15 cellular contexts compared by ENCODE assay signal in genomic region chr11:46895821-46896220, GRCh38. TPM values are rescaled to one million over a fixed set of nuclear protein-coding genes. Genes with fewer than 3 reads are reported as not detected.
DNase-seq lines count a peak whose midpoint lies in the region; TF ChIP-seq lines count a peak whose summit lies in the region.
"Had no signal": no experiment of that assay in that cellular context is flagged by ENCODE, and none has a peak within 500 bp of the region (broad histone marks: within the 10 kb centered on the region; RNA-seq: fewer than 3 reads in every experiment).

No MANE protein-coding gene starts in this region.

- H3K27me3 Mint-ChIP-seq in brain, result peaks cover 3% of the 10 kb centered on the region

- no peak for TF ChIP-seq POLR2A in erythroblast (IDR thresholded peaks at IDR 0.05; ENCODE audit: low read length)

- in situ Hi-C loops in GM13977 (cut with MboI; ENCODE audit: low pct_unique_long_range_greater_than_20kb, low sequenced_read_pairs, unreplicated experiment), result no loop called here

- H3K4me1 Mint-ChIP-seq in brain, result no peaks in the 10 kb centered on the region
- H3K4me1 Mint-ChIP-seq: IgD-negative memory B cell had no signal

- peak overlapping the region in 3 of 5 experiments; percentile 68 to 94 (median 93) for H3K27ac Mint-ChIP-seq in brain
- H3K27ac Mint-ChIP-seq: IgD-negative memory B cell, mesothelial cell of epicardium had no signal

- no peaks in the 10 kb centered on the region for H3K27me3 ChIP-seq in liver (ENCODE audit: control insufficient read depth in 4 of 4, insufficient read depth in 4 of 4, low read length in 3 of 4)
- H3K27me3 ChIP-seq: colonic mucosa had no signal

- H3K36me3 Mint-ChIP-seq in brain, result peaks cover 38% of the 10 kb centered on the region
- H3K36me3 Mint-ChIP-seq: IgD-negative memory B cell had no signal

- peak; percentile 17 to 35 for TF ChIP-seq RAD21 in liver (IDR thresholded peaks at IDR 0.05)

- no peaks in the 10 kb centered on the region for H3K36me3 ChIP-seq in liver (ENCODE audit: control insufficient read depth in 4 of 4, insufficient read depth in 3 of 4, low read depth in 1 of 4, low read length in 3 of 4)
- H3K36me3 ChIP-seq: colonic mucosa had no signal

- H3K4me3 Mint-ChIP-seq in brain, result no peak overlapping the region
- H3K4me3 Mint-ChIP-seq: IgD-negative memory B cell, mesothelial cell of epicardium had no signal

- H3K9me3 Mint-ChIP-seq in brain, result peaks cover 0 to 3% (median 0%) of the 10 kb centered on the region in 5 experiments
- H3K9me3 Mint-ChIP-seq: IgD-negative memory B cell, mesothelial cell of epicardium had no signal

- TF ChIP-seq CTCF in brain (conservative IDR thresholded peaks at IDR 0.05), result no peak
- no peak for TF ChIP-seq CTCF in liver (IDR thresholded peaks at IDR 0.05; ENCODE audit: low read depth, low read length, missing input control)
- TF ChIP-seq CTCF in GM13977 (IDR thresholded peaks at IDR 0.05; ENCODE audit: extremely low read depth, insufficient read depth, missing control alignments), result no peak

- peak; percentile 80 for DNase-seq in NCI-H1092 treated with DMSO at 0.1 percent for 48 hours (lab: John Stamatoyannopoulos, UW)
- no peak for DNase-seq in stimulated activated CD8-positive, alpha-beta memory T cell treated with anti-CD3 and anti-CD28 coated beads, Interleukin-4, amount 100 ng/mL, for 48 hours
- DNase-seq in activated CD4-positive, CD25-positive, alpha-beta regulatory T cell treated with anti-CD3 and anti-CD28 coated beads, Interleukin-2, amount 50 U/mL, for 72 hours, result no peak
- no peak for DNase-seq in erythroblast (lab: John Stamatoyannopoulos, UW)
- DNase-seq in GM13977 (ENCODE audit: low spot score), result no peak
- DNase-seq: activated CD4-positive, alpha-beta T cell treated with anti-CD3 and anti-CD28 coated beads for 1 hour; colonic mucosa; foreskin melanocyte; HCEC 1CT; NCI-H510A treated with DMSO at 0.1 percent for 48 hours had no signal

- no peaks in the 10 kb centered on the region for H3K9me3 ChIP-seq in liver (ENCODE audit: control insufficient read depth in 4 of 4, low read length in 3 of 4)
- H3K9me3 ChIP-seq: colonic mucosa had no signal

- H3K4me1 ChIP-seq in liver (ENCODE audit: control insufficient read depth in 4 of 4, insufficient read depth in 4 of 4, low read length in 3 of 4), result peaks cover 0 to 7% (median 5%) of the 10 kb centered on the region in 4 donors
- H3K4me1 ChIP-seq: colonic mucosa had no signal

- H3K4me3 ChIP-seq in liver (ENCODE audit: low read depth in 1 of 3, low read length in 3 of 3), result no peak overlapping the region
- H3K4me3 ChIP-seq: colonic mucosa had no signal

- H3K9ac ChIP-seq in liver (ENCODE audit: low read depth in 1 of 2, low read length in 2 of 2), result no peak overlapping the region

- H3K27ac ChIP-seq in liver (ENCODE audit: low read depth in 1 of 2, low read length in 2 of 2), result no peak overlapping the region
- H3K27ac ChIP-seq in temporal lobe (ENCODE audit: low read depth, low read length), result peak overlapping the region; percentile 45
- H3K27ac ChIP-seq: colonic mucosa had no signal

- WGBS in liver, result 45% methylated on average over 10 of the region's 10 CpGs

TF ChIP-seq in liver, 16 proteins besides CTCF, POLR2A, EP300 and RAD21:
- peak in 1 of 2 donors; percentile 14 for TF ChIP-seq HNF4A (conservative IDR thresholded peaks at IDR 0.05)
- TF ChIP-seq RXRA (IDR thresholded peaks at IDR 0.05), result peak in 1 of 2 donors; percentile 25
- no peak for TF ChIP-seq REST (IDR thresholded peaks at IDR 0.05)
- no peak for TF ChIP-seq SP1 (IDR thresholded peaks at IDR 0.05)

RNA-seq across cellular contexts. Expression of gene LRP4, which starts 22.5 kb away (rescaled TPM):
- polyA plus RNA-seq in brain (ENCODE audit: insufficient read depth, low read depth, low replicate concordance) (32.9 TPM), liver (under 1 TPM; 0.50 to 0.88 TPM)
- total RNA-seq in liver (1 to 10 TPM in 1 of 2 donors, under 1 TPM in 1; 0.93 to 3.1 TPM), temporal lobe (14.5 TPM)
- polyA plus RNA-seq: IgD-negative memory B cell had no signal

RNA-seq across cellular contexts. Expression of gene CSTPP1, which starts 40.7 kb away (rescaled TPM):
- polyA plus RNA-seq in brain (ENCODE audit: insufficient read depth, low read depth, low replicate concordance) (80.9 TPM), liver (1 to 10 TPM; 5.4 to 6.6 TPM)
- total RNA-seq in liver (1 to 10 TPM; 5.6 to 5.7 TPM), temporal lobe (44.5 TPM)

RNA-seq across cellular contexts. Expression of gene CKAP5, which starts 49.7 kb away (rescaled TPM):
- polyA plus RNA-seq in brain (ENCODE audit: insufficient read depth, low read depth, low replicate concordance) (70.3 TPM), liver (10 to 100 TPM in 1 of 2 donors, 1 to 10 TPM in 1; 6.1 to 13.0 TPM)
- total RNA-seq in liver (10 to 100 TPM; 17.9 to 70.4 TPM), temporal lobe (150 TPM)
